Comparison of ENCODE assay signal across 7 cellular contexts in the genomic region with DNA sequence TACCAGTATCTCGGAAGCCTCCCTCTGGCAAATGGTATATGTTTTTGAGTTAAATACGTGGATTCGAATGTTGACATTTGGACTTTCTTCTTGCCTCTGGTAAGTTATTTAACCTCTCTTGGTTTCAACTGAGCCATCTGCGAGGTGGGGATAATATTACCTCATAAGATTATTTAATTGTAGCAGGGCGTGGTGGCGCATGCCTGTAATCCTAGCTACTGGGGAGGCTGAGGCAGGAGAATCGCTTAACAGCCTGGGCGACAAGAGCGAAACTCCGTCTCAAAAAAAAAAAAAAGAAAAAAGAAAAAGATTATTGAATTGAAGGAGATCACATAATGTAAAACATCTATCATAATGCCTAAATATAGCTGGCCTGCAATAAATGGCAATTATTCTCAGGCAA. TPM values are rescaled to one million over a fixed set of nuclear protein-coding genes. Genes with fewer than 3 reads are reported as not detected.
DNase-seq lines count a peak whose midpoint lies in the region; ATAC-seq and TF ChIP-seq lines count a peak whose summit lies in the region.

No MANE protein-coding gene starts in this region.

- 66% methylated on average over 10 of the region's 10 CpGs for WGBS in smooth muscle cell (ENCODE audit: low lambda C conversion rate)

- no peaks in the 10 kb centered on the region for H3K36me3 ChIP-seq in smooth muscle cell (ENCODE audit: low read depth)

- CTCF ChIA-PET in WTC11 (lab: Charles Lee) = interaction anchor here (0.6 to 1.4 kb wide), 3 partner anchors 34 to 432 kb away, joined by 3 to 4 read pairs (median 3); no protein-coding TSS in a partner anchor

- no peaks in the 10 kb centered on the region for H3K9me3 ChIP-seq in smooth muscle cell (replicated peaks; ENCODE audit: low read depth)

- TF ChIP-seq CTCF in HFF-Myc (IDR thresholded peaks at IDR 0.05; ENCODE audit: low read depth, low read length, missing control alignments) = no peak
- TF ChIP-seq CTCF in WTC11 (IDR thresholded peaks at IDR 0.05) = no peak
- TF ChIP-seq CTCF in glutamatergic neuron (IDR thresholded peaks at IDR 0.05; ENCODE audit: partially characterized antibody, unreplicated experiment) = no peak
- no peak for TF ChIP-seq CTCF in smooth muscle cell (IDR thresholded peaks at IDR 0.05; ENCODE audit: borderline replicate concordance, insufficient read depth, poor library complexity, severe bottlenecking)

- H4K20me1 ChIP-seq in smooth muscle cell (ENCODE audit: low read depth) = no peaks in the 10 kb centered on the region

- H3K4me1 ChIP-seq in smooth muscle cell (ENCODE audit: low read depth) = peaks cover 5% of the 10 kb centered on the region

- H3K9me3 Mint-ChIP-seq in WTC11 = peaks cover 3% of the 10 kb centered on the region; the same call in 1 of the 2 replicates
- H3K9me3 Mint-ChIP-seq in glutamatergic neuron (ENCODE audit: unreplicated experiment) = peaks cover 1% of the 10 kb centered on the region

- no peak overlapping the region for H3K9ac ChIP-seq in smooth muscle cell (ENCODE audit: low read depth)

- peak overlapping the region; percentile 79 for H3K4me3 ChIP-seq in HFF-Myc (replicated peaks; ENCODE audit: low read depth, low read length)
- peak overlapping the region; percentile 89 for H3K4me3 ChIP-seq in smooth muscle cell

- H3K4me2 ChIP-seq in smooth muscle cell = peak overlapping the region; percentile 95

- no peaks in the 10 kb centered on the region for H3K27me3 ChIP-seq in smooth muscle cell (ENCODE audit: low read depth)

- H3K79me2 ChIP-seq in smooth muscle cell (ENCODE audit: low read depth) = peaks cover 22% of the 10 kb centered on the region

- H3K4me3 Mint-ChIP-seq in WTC11 = peak overlapping the region; percentile 78
- H3K4me3 Mint-ChIP-seq in glutamatergic neuron (ENCODE audit: unreplicated experiment) = peak overlapping the region; percentile 90

- DNase-seq in HFF-Myc (ENCODE audit: extremely low read depth, low read depth) = no peak
- no peak for DNase-seq in WTC11 (ENCODE audit: low spot score)
- no peak for DNase-seq in glutamatergic neuron
- DNase-seq in smooth muscle cell (lab: John Stamatoyannopoulos, UW; ENCODE audit: unreplicated experiment) = no peak
- no peak for DNase-seq in LoVo (ENCODE audit: low spot score)
- DNase-seq in RKO (ENCODE audit: low spot score) = no peak
- no peak for DNase-seq in middle frontal gyrus (ENCODE audit: extremely low spot score, low spot score)

- H3F3A ChIP-seq in smooth muscle cell (ENCODE audit: low read depth) = no peaks in the 10 kb centered on the region

- POLR2A ChIA-PET in WTC11 (lab: Charles Lee) = interaction anchor here (0.6 kb wide), 2 partner anchors 17 to 716 kb away, joined by 3 to 4 read pairs; no protein-coding TSS in a partner anchor

- H3K27me3 Mint-ChIP-seq in WTC11 (ENCODE audit: low read depth) (no peaks in the 10 kb centered on the region), glutamatergic neuron (ENCODE audit: unreplicated experiment) (peaks cover 2% of the 10 kb centered on the region)

- no peaks in the 10 kb centered on the region for H3K36me3 Mint-ChIP-seq in WTC11
- H3K36me3 Mint-ChIP-seq in glutamatergic neuron (ENCODE audit: unreplicated experiment) = no peaks in the 10 kb centered on the region

- H3K4me1 Mint-ChIP-seq in WTC11 (peaks cover 5% of the 10 kb centered on the region; the same call in 1 of the 2 replicates), glutamatergic neuron (ENCODE audit: low read depth, unreplicated experiment) (peaks cover 2% of the 10 kb centered on the region)

- no peak for ATAC-seq in WTC11

- H3K27ac Mint-ChIP-seq in WTC11 = peak overlapping the region; percentile 94
- peak overlapping the region; percentile 76 for H3K27ac Mint-ChIP-seq in glutamatergic neuron (ENCODE audit: unreplicated experiment)

- H3K27ac ChIP-seq in smooth muscle cell (ENCODE audit: low read depth) = peak overlapping the region; percentile 34

- peak overlapping the region; percentile 73 for H2AFZ ChIP-seq in smooth muscle cell (ENCODE audit: low read depth)

TF ChIP-seq in WTC11, 78 proteins besides CTCF, POLR2A, EP300 and RAD21 (continues in another document):
- TF ChIP-seq, protein P1, sequence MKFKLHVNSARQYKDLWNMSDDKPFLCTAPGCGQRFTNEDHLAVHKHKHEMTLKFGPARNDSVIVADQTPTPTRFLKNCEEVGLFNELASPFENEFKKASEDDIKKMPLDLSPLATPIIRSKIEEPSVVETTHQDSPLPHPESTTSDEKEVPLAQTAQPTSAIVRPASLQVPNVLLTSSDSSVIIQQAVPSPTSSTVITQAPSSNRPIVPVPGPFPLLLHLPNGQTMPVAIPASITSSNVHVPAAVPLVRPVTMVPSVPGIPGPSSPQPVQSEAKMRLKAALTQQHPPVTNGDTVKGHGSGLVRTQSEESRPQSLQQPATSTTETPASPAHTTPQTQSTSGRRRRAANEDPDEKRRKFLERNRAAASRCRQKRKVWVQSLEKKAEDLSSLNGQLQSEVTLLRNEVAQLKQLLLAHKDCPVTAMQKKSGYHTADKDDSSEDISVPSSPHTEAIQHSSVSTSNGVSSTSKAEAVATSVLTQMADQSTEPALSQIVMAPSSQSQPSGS (CRISPR knock-in tag; IDR thresholded peaks at IDR 0.05; ENCODE audit: borderline replicate concordance, low read depth) = no peak
- TF ChIP-seq, protein P2, sequence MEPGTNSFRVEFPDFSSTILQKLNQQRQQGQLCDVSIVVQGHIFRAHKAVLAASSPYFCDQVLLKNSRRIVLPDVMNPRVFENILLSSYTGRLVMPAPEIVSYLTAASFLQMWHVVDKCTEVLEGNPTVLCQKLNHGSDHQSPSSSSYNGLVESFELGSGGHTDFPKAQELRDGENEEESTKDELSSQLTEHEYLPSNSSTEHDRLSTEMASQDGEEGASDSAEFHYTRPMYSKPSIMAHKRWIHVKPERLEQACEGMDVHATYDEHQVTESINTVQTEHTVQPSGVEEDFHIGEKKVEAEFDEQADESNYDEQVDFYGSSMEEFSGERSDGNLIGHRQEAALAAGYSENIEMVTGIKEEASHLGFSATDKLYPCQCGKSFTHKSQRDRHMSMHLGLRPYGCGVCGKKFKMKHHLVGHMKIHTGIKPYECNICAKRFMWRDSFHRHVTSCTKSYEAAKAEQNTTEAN (CRISPR knock-in tag; IDR thresholded peaks at IDR 0.05) = no peak
- TF ChIP-seq, protein P3, sequence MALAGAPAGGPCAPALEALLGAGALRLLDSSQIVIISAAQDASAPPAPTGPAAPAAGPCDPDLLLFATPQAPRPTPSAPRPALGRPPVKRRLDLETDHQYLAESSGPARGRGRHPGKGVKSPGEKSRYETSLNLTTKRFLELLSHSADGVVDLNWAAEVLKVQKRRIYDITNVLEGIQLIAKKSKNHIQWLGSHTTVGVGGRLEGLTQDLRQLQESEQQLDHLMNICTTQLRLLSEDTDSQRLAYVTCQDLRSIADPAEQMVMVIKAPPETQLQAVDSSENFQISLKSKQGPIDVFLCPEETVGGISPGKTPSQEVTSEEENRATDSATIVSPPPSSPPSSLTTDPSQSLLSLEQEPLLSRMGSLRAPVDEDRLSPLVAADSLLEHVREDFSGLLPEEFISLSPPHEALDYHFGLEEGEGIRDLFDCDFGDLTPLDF (CRISPR knock-in tag; IDR thresholded peaks at IDR 0.05) = no peak
- TF ChIP-seq, protein P4, sequence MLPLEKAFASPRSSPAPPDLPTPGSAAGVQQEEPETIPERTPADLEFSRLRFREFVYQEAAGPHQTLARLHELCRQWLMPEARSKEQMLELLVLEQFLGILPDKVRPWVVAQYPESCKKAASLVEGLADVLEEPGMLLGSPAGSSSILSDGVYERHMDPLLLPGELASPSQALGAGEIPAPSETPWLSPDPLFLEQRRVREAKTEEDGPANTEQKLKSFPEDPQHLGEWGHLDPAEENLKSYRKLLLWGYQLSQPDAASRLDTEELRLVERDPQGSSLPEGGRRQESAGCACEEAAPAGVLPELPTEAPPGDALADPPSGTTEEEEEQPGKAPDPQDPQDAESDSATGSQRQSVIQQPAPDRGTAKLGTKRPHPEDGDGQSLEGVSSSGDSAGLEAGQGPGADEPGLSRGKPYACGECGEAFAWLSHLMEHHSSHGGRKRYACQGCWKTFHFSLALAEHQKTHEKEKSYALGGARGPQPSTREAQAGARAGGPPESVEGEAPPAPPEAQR (CRISPR knock-in tag; IDR thresholded peaks at IDR 0.05) = no peak

RNA-seq across cellular contexts. Expression of a gene that starts 0.4 kb away (rescaled TPM):
- total RNA-seq in WTC11 (2021) (11.1 to 14.9 TPM (median 12.0 TPM) in 3 replicates), glutamatergic neuron (ENCODE audit: unreplicated experiment) (6.9 TPM), smooth muscle cell (4.5 and 6.4 TPM in 2 replicates)
- polyA plus RNA-seq in smooth muscle cell = 3.5 and 5.2 TPM in 2 replicates

RNA-seq across cellular contexts. Expression of a gene that starts 16.4 kb away (rescaled TPM):
- total RNA-seq in WTC11 (2021) (17.3 to 19.2 TPM (median 17.9 TPM) in 3 replicates), glutamatergic neuron (ENCODE audit: unreplicated experiment) (7.4 TPM), smooth muscle cell (8.2 and 10.4 TPM in 2 replicates)
- polyA plus RNA-seq in smooth muscle cell = 8.1 and 9.1 TPM in 2 replicates

RNA-seq across cellular contexts. Expression of a gene that starts 28.9 kb away (rescaled TPM):
- total RNA-seq in WTC11 (2021) (284 to 307 TPM (median 305 TPM) in 3 replicates), glutamatergic neuron (ENCODE audit: unreplicated experiment) (330 TPM), smooth muscle cell (961 and 1,249 TPM in 2 replicates)
- 527 and 589 TPM in 2 replicates for polyA plus RNA-seq in smooth muscle cell

RNA-seq across cellular contexts. Expression of a gene that starts 29.0 kb away (rescaled TPM):
- total RNA-seq in WTC11 (2021) = 63.5 to 78.8 TPM (median 64.4 TPM) in 3 replicates
- 73.2 TPM for total RNA-seq in glutamatergic neuron (ENCODE audit: unreplicated experiment)
- total RNA-seq in smooth muscle cell = 15.6 and 16.9 TPM in 2 replicates
- 12.2 and 13.8 TPM in 2 replicates for polyA plus RNA-seq in smooth muscle cell
